Comparison of ENCODE assay signal across 8 cellular contexts in genomic region chr7:156473476-156474240, GRCh38.
DNase-seq lines count a peak whose midpoint lies in the region; ATAC-seq lines count a peak whose summit lies in the region.

No MANE protein-coding gene starts in this region.

- DNase-seq in CD1c-positive myeloid dendritic cell (ENCODE audit: extremely low spot score) (peak; percentile 26), GM19238 (ENCODE audit: insufficient read length, low spot score) (peak; percentile 48), NCI-H69 (lab: John Stamatoyannopoulos, UW) (peak; percentile 50), dermis blood vessel endothelial cell (peak; percentile 67), midbrain (lab: John Stamatoyannopoulos, UW) (peak; percentile 30)

- ATAC-seq in GM21786 (IDR thresholded peaks at IDR 0.05; ENCODE audit: unreplicated experiment) (no peak), GM21360 (IDR thresholded peaks at IDR 0.05; ENCODE audit: unreplicated experiment) (no peak), GM21526 (IDR thresholded peaks at IDR 0.05; ENCODE audit: low FRiP score, unreplicated experiment) (no peak)
